Comparison of ENCODE assay signal across 20 cellular contexts in the genomic region with DNA sequence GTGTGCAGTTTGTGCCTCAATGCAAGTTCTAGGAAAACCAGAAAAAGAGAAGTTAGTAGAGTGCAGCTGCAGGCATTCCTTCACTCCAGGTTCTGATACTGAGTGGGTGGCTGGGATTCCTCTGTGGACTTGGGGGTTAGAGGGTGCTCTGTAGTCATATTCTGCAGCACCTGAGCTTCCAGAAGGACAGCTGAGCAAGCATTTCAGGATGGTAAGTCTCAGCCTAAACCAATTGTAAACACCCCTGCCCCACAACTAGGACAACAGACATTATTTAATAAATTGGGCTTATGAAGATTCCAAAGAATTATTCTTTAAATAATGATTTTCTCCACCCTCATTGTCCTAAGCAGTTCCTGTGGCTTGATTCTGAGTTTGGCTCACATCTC. TPM values are rescaled to one million over a fixed set of nuclear protein-coding genes. Genes with fewer than 3 reads are reported as not detected.
DNase-seq lines count a peak whose midpoint lies in the region; ATAC-seq and TF ChIP-seq lines count a peak whose summit lies in the region.
"Had no signal": no experiment of that assay in that cellular context is flagged by ENCODE, and none has a peak within 500 bp of the region (broad histone marks: within the 10 kb centered on the region; RNA-seq: fewer than 3 reads in every experiment).

No MANE protein-coding gene starts in this region.

- no peak overlapping the region for H3K9ac ChIP-seq in mammary epithelial cell (ENCODE audit: insufficient read depth, low read length)
- no peak overlapping the region for H3K9ac ChIP-seq in neural progenitor cell

- H3K79me2 ChIP-seq in mammary epithelial cell (ENCODE audit: insufficient read depth, low read length) (no peaks in the 10 kb centered on the region), neural progenitor cell (ENCODE audit: low read depth) (no peaks in the 10 kb centered on the region)

- TF ChIP-seq POLR2A in adrenal gland (IDR thresholded peaks at IDR 0.05) (no peak), transverse colon (IDR thresholded peaks at IDR 0.05) (no peak)

- H3K4me2 ChIP-seq in mammary epithelial cell (ENCODE audit: insufficient read depth, low read depth, low read length) (no peak overlapping the region), neural progenitor cell (no peak overlapping the region)

- CTCF ChIA-PET in MCF 10A (lab: Yijun Ruan, JAX), result interaction anchor here (0.7 to 1.4 kb wide), 2 partner anchors 16 to 199 kb away, joined by 4 read pairs; no protein-coding TSS in a partner anchor
- CTCF ChIA-PET in mammary epithelial cell (lab: Charles Lee; ENCODE audit: low non-redundant PET), result no interaction called here
- CTCF ChIA-PET in T-cell (lab: Charles Lee), result no interaction called here

- H3K27me3 ChIP-seq in mammary epithelial cell (ENCODE audit: insufficient read depth, low read length), result no peaks in the 10 kb centered on the region
- H3K27me3 ChIP-seq in neural progenitor cell, result no peaks in the 10 kb centered on the region
- H3K27me3 ChIP-seq in adrenal gland, result no peaks in the 10 kb centered on the region
- no peaks in the 10 kb centered on the region for H3K27me3 ChIP-seq in transverse colon
- H3K27me3 ChIP-seq: BLaER1 treated with 17β-estradiol and CSF1 and Interleukin-3, amounts not matched to agents 10 nM and 100 nM had no signal

- H3K27ac ChIP-seq in mammary epithelial cell (ENCODE audit: insufficient read depth, low read depth, low read length) (no peak overlapping the region), VCaP (peak overlapping the region; percentile 95; the same call in 1 of the 2 replicates), neural progenitor cell (no peak overlapping the region), adrenal gland (peak overlapping the region in 1 of 5 donors; percentile 45), transverse colon (no peak overlapping the region)
- H3K27ac ChIP-seq: 22Rv1; BLaER1 treated with 17β-estradiol and CSF1 and Interleukin-3, amounts not matched to agents 10 nM and 100 nM had no signal

- H3K27ac Mint-ChIP-seq in MCF 10A (ENCODE audit: low read depth, unreplicated experiment) (peak overlapping the region; percentile 53), neural progenitor cell (peak overlapping the region; percentile 14), T-cell (no peak overlapping the region)
- H3K27ac Mint-ChIP-seq: IgD-negative memory B cell had no signal

- BruUV-seq in MCF 10A (replicated peaks; lab: Mats Ljungman, UMichigan) (no TSS peak), mammary epithelial cell (replicated peaks; lab: Mats Ljungman, UMichigan) (no TSS peak)

- no peak for ATAC-seq in T-cell (replicated peaks in 1 of 4)

- H3K9me3 ChIP-seq in mammary epithelial cell (replicated peaks; ENCODE audit: insufficient read depth, low read length) (no peaks in the 10 kb centered on the region), neural progenitor cell (ENCODE audit: low read depth) (no peaks in the 10 kb centered on the region), adrenal gland (replicated peaks in 1 of 3) (no peaks in the 10 kb centered on the region), transverse colon (no peaks in the 10 kb centered on the region)
- H3K9me3 ChIP-seq: BLaER1 treated with 17β-estradiol and CSF1 and Interleukin-3, amounts not matched to agents 10 nM and 100 nM had no signal

- no peak overlapping the region for H3K4me3 Mint-ChIP-seq in MCF 10A (ENCODE audit: unreplicated experiment)
- H3K4me3 Mint-ChIP-seq in neural progenitor cell, result no peak overlapping the region
- H3K4me3 Mint-ChIP-seq in T-cell, result no peak overlapping the region
- H3K4me3 Mint-ChIP-seq: IgD-negative memory B cell had no signal

- intact Hi-C loops in MCF 10A (cut with micrococcal nuclease) (no loop called here), mammary epithelial cell (cut with micrococcal nuclease) (no loop called here), adrenal gland (cut with DNase I) (no loop called here), transverse colon (cut with DNase I; ENCODE audit: low total_unique reads) (no loop called here)

- no peak for DNase-seq in MCF 10A (ENCODE audit: unreplicated experiment)
- no peak for DNase-seq in mammary epithelial cell
- DNase-seq in neural progenitor cell (ENCODE audit: low spot score), result no peak
- DNase-seq in adrenal gland, result no peak
- DNase-seq in T-helper 2 cell, result no peak
- no peak for DNase-seq in T-cell
- DNase-seq in transverse colon, result no peak
- DNase-seq: ACHN, EL, Karpas-422, NCI-H1694, NCI-H2081, NCI-H2171, NCI-H524 treated with DMSO at 0.1 percent for 48 hours, NCI-H82, SHP77 had no signal

- H3K4me1 ChIP-seq in mammary epithelial cell (ENCODE audit: insufficient read depth, low read length) (no peaks in the 10 kb centered on the region), neural progenitor cell (no peaks in the 10 kb centered on the region), adrenal gland (replicated peaks in 1 of 2) (peaks cover 0 to 7% of the 10 kb centered on the region in 2 donors), transverse colon (peaks cover 0 to 21% (median 11%) of the 10 kb centered on the region in 4 donors)

- H3K4me1 Mint-ChIP-seq in MCF 10A (ENCODE audit: insufficient read depth, unreplicated experiment) (peaks cover 5% of the 10 kb centered on the region), neural progenitor cell (no peaks in the 10 kb centered on the region), T-cell (no peaks in the 10 kb centered on the region)
- H3K4me1 Mint-ChIP-seq: IgD-negative memory B cell had no signal

- dilution Hi-C loops in mammary epithelial cell (cut with HindIII; ENCODE audit: low sequenced_read_pairs), result no loop called here

- H3F3A ChIP-seq in neural progenitor cell (ENCODE audit: low read depth), result no peaks in the 10 kb centered on the region

- H4K20me1 ChIP-seq in mammary epithelial cell (ENCODE audit: insufficient read depth, low read length), result no peaks in the 10 kb centered on the region
- no peaks in the 10 kb centered on the region for H4K20me1 ChIP-seq in neural progenitor cell (ENCODE audit: low read depth)
- H4K20me1 ChIP-seq: BLaER1 treated with 17β-estradiol and CSF1 and Interleukin-3, amounts not matched to agents 10 nM and 100 nM had no signal

- no peaks in the 10 kb centered on the region for H3K27me3 Mint-ChIP-seq in MCF 10A (ENCODE audit: insufficient read depth, unreplicated experiment)
- H3K27me3 Mint-ChIP-seq in neural progenitor cell (ENCODE audit: insufficient read depth, low read depth), result peaks cover 3% of the 10 kb centered on the region
- no peaks in the 10 kb centered on the region for H3K27me3 Mint-ChIP-seq in T-cell
- H3K27me3 Mint-ChIP-seq: IgD-negative memory B cell had no signal

- in situ Hi-C loops in mammary epithelial cell (cut with MboI; ENCODE audit: low sequenced_read_pairs in 2 of 2) (no loop called here), transverse colon (cut with MboI; ENCODE audit: low pct_ligation_motif_present in 1 of 4, low pct_unique_long_range_greater_than_20kb in 1 of 4, low sequenced_read_pairs in 3 of 4) (no loop called here)

- H3K4me3 ChIP-seq in mammary epithelial cell (replicated peaks in 1 of 3; ENCODE audit: insufficient read depth in 1 of 3, low read depth in 2 of 3, low read length in 3 of 3) (no peak overlapping the region), neural progenitor cell (no peak overlapping the region), adrenal gland (no peak overlapping the region), transverse colon (no peak overlapping the region)
- H3K4me3 ChIP-seq: BLaER1 treated with 17β-estradiol and CSF1 and Interleukin-3, amounts not matched to agents 10 nM and 100 nM had no signal

- TF ChIP-seq CTCF in MCF 10A (IDR thresholded peaks at IDR 0.05; ENCODE audit: unreplicated experiment), result no peak
- TF ChIP-seq CTCF in mammary epithelial cell (conservative IDR thresholded peaks at IDR 0.05 in 1 of 2, IDR thresholded peaks at IDR 0.05 in 1 of 2; ENCODE audit: extremely low read depth in 1 of 2, insufficient read depth in 1 of 2, low read depth in 1 of 2, low read length in 2 of 2), result no peak
- TF ChIP-seq CTCF in VCaP (conservative IDR thresholded peaks at IDR 0.05), result no peak
- no peak for TF ChIP-seq CTCF in neural progenitor cell (IDR thresholded peaks at IDR 0.05)
- no peak for TF ChIP-seq CTCF in adrenal gland (IDR thresholded peaks at IDR 0.05)
- no peak for TF ChIP-seq CTCF in transverse colon (IDR thresholded peaks at IDR 0.05)

- POLR2A ChIA-PET in MCF 10A (lab: Yijun Ruan, JAX) (interaction anchor here (0.7 to 1.5 kb wide), 3 partner anchors 9 kb away, joined by 3 to 4 read pairs (median 3); a partner anchor contains a TSS), T-cell (lab: Charles Lee) (no interaction called here)

- H3K9me3 Mint-ChIP-seq in MCF 10A (ENCODE audit: unreplicated experiment), result no peaks in the 10 kb centered on the region
- no peaks in the 10 kb centered on the region for H3K9me3 Mint-ChIP-seq in neural progenitor cell
- no peaks in the 10 kb centered on the region for H3K9me3 Mint-ChIP-seq in T-cell
- H3K9me3 Mint-ChIP-seq: IgD-negative memory B cell had no signal

- H3K36me3 ChIP-seq in mammary epithelial cell (ENCODE audit: insufficient read depth, low read length), result peaks cover 2% of the 10 kb centered on the region
- H3K36me3 ChIP-seq in neural progenitor cell, result no peaks in the 10 kb centered on the region
- peaks cover 0 to 9% of the 10 kb centered on the region in 2 donors for H3K36me3 ChIP-seq in adrenal gland (replicated peaks in 1 of 2)
- no peaks in the 10 kb centered on the region for H3K36me3 ChIP-seq in transverse colon
- H3K36me3 ChIP-seq: BLaER1 treated with 17β-estradiol and CSF1 and Interleukin-3, amounts not matched to agents 10 nM and 100 nM had no signal

- H3K36me3 Mint-ChIP-seq in MCF 10A (ENCODE audit: insufficient read depth, unreplicated experiment) (peaks cover 30% of the 10 kb centered on the region), neural progenitor cell (peaks cover 3% of the 10 kb centered on the region), T-cell (no peaks in the 10 kb centered on the region)
- H3K36me3 Mint-ChIP-seq: IgD-negative memory B cell had no signal

- no peak for TF ChIP-seq EP300 in transverse colon (IDR thresholded peaks at IDR 0.05; ENCODE audit: low read depth)

- H2AFZ ChIP-seq in mammary epithelial cell (ENCODE audit: low read depth, low read length) (no peak overlapping the region), neural progenitor cell (replicated peaks) (no peak overlapping the region)

RNA-seq across cellular contexts. Expression of a gene that starts 9.1 kb away (rescaled TPM):
- total RNA-seq in MCF 10A (2022) (0.79 and 2.1 TPM in 2 replicates), mammary epithelial cell (1 to 10 TPM in 1 of 2 donors, under 1 TPM in 1; 0.64 to 2.5 TPM), neural progenitor cell (ENCODE audit: low replicate concordance) (7.3 and 9.2 TPM in 2 replicates), adrenal gland (10 to 100 TPM; 20.0 to 86.2 (median 52.2) TPM), T-cell (under 1 TPM in 4 of 5 donors, not detected in 1; 0.29 to 0.44 (median 0.38) TPM), transverse colon (10 to 100 TPM; 10.3 to 54.8 (median 27.4) TPM)
- polyA plus RNA-seq in mammary epithelial cell (1.4 TPM), adrenal gland (10 to 100 TPM; 12.2 to 38.5 (median 21.7) TPM)
- not detected for polyA minus RNA-seq in mammary epithelial cell

RNA-seq across cellular contexts. Expression of a gene that starts 17.2 kb away (rescaled TPM):
- total RNA-seq in MCF 10A (2022) (52.3 and 60.5 TPM in 2 replicates), mammary epithelial cell (10 to 100 TPM; 32.3 to 39.0 TPM), neural progenitor cell (ENCODE audit: low replicate concordance) (81.8 and 90.8 TPM in 2 replicates), adrenal gland (100 to 1,000 TPM in 2 of 8 donors, 10 to 100 TPM in 6; 49.8 to 109 (median 71.4) TPM), T-cell (100 to 1,000 TPM in 3 of 5 donors, 10 to 100 TPM in 2; 85.9 to 113 (median 100) TPM), transverse colon (10 to 100 TPM; 64.3 to 97.3 (median 78.9) TPM)
- polyA plus RNA-seq in mammary epithelial cell (35.6 TPM), adrenal gland (10 to 100 TPM; 25.6 to 64.0 (median 47.9) TPM)
- polyA minus RNA-seq in mammary epithelial cell, result 28.7 TPM

Comparison
In these comparisons a context has a peak if more than half of its experiments do, and no peak if none do; other contexts are left out.
1. H3K27ac Mint-ChIP-seq: peak in MCF 10A (single experiment) and neural progenitor cell (single experiment); none in T-cell (0 of 2).